13 cellular contexts compared by ENCODE assay signal in genomic region chr4:78691333-78691732, GRCh38.
DNase-seq lines count a peak whose midpoint lies in the region; ATAC-seq, FAIRE-seq and TF ChIP-seq lines count a peak whose summit lies in the region.
"Had no signal": no experiment of that assay in that cellular context is flagged by ENCODE, and none has a peak within 500 bp of the region (broad histone marks: within the 10 kb centered on the region; RNA-seq: fewer than 3 reads in every experiment).

No MANE protein-coding gene starts in this region.

- H3K9me3 Mint-ChIP-seq in activated B cell treated with CpG ODN at 0.5 μM for 24 hours: no peaks in the 10 kb centered on the region
- H3K9me3 Mint-ChIP-seq: activated T-cell treated with anti-CD3 and anti-CD28 coated beads, Interleukin-2, amount 50 U/mL, for 72 hours had no signal

- 96% methylated on average over 2 of the region's 2 CpGs for WGBS in esophagus muscularis mucosa

- H3K9me3 ChIP-seq in esophagus muscularis mucosa: no peaks in the 10 kb centered on the region
- H3K9me3 ChIP-seq: ascending aorta had no signal

- DNase-seq in GM12891 (ENCODE audit: insufficient read length, low spot score) (no peak), activated B cell treated with CpG ODN at 0.5 μM for 24 hours (no peak), myocyte (ENCODE audit: low read depth) (peak; percentile 68), DMS53 treated with DMSO at 0.1 percent for 48 hours (lab: John Stamatoyannopoulos, UW; ENCODE audit: unreplicated experiment) (no peak), esophagus muscularis mucosa (ENCODE audit: extremely low spot score) (no peak)
- DNase-seq: effector memory CD4-positive, alpha-beta T cell; NCI-H2029 treated with DMSO at 0.1 percent for 48 hours had no signal

- H3K27me3 ChIP-seq in esophagus muscularis mucosa: no peaks in the 10 kb centered on the region
- H3K27me3 ChIP-seq: ascending aorta had no signal

- H3K4me3 ChIP-seq in esophagus muscularis mucosa: no peak overlapping the region
- H3K4me3 ChIP-seq: ascending aorta, skin epidermis had no signal

- CTCF ChIA-PET in activated B cell treated with CpG ODN at 0.5 μM for 24 hours (lab: Charles Lee): interaction anchor here (0.7 kb wide), 1 partner anchor 87 kb away, joined by 3 read pairs; no protein-coding TSS in a partner anchor

- peak overlapping the region; percentile 44 for H3K4me3 Mint-ChIP-seq in activated B cell treated with CpG ODN at 0.5 μM for 24 hours
- H3K4me3 Mint-ChIP-seq: activated T-cell treated with anti-CD3 and anti-CD28 coated beads, Interleukin-2, amount 50 U/mL, for 72 hours had no signal

- TF ChIP-seq CTCF in activated B cell treated with CpG ODN at 0.5 μM for 24 hours (IDR thresholded peaks at IDR 0.05) (no peak), esophagus muscularis mucosa (IDR thresholded peaks at IDR 0.05) (no peak)

- H3K27me3 Mint-ChIP-seq in activated B cell treated with CpG ODN at 0.5 μM for 24 hours: no peaks in the 10 kb centered on the region

- POLR2A ChIA-PET in activated B cell treated with CpG ODN at 0.5 μM for 24 hours (lab: Charles Lee): interaction anchor here (1.2 kb wide), 1 partner anchor 17 kb away, joined by 4 read pairs; no protein-coding TSS in a partner anchor

- intact Hi-C loops in activated B cell treated with CpG ODN at 0.5 μM for 24 hours (cut with micrococcal nuclease) (loop anchor here (2.0 kb wide), 1 partner anchor 19 kb away; no protein-coding TSS in a partner anchor), esophagus muscularis mucosa (cut with DNase I) (no loop called here)

- H3K36me3 ChIP-seq in esophagus muscularis mucosa: no peaks in the 10 kb centered on the region
- H3K36me3 ChIP-seq: ascending aorta had no signal

- no peak for TF ChIP-seq EP300 in esophagus muscularis mucosa (IDR thresholded peaks at IDR 0.05)

- TF ChIP-seq POLR2A in GM12891 (IDR thresholded peaks at IDR 0.05; ENCODE audit: low read depth, low read length) (no peak), esophagus muscularis mucosa (IDR thresholded peaks at IDR 0.05; ENCODE audit: low read depth) (no peak)

- peaks cover 0 to 12% (median 0%) of the 10 kb centered on the region in 4 donors for H3K4me1 ChIP-seq in esophagus muscularis mucosa

- ATAC-seq in HG02885 (IDR thresholded peaks at IDR 0.05; ENCODE audit: poor library complexity, unreplicated experiment): peak; percentile 40
- peak; percentile 19 for ATAC-seq in activated B cell treated with CpG ODN at 0.5 μM for 24 hours (ENCODE audit: low read depth)
- no peak for ATAC-seq in HG03442 (IDR thresholded peaks at IDR 0.05; ENCODE audit: unreplicated experiment)
- no peak for ATAC-seq in GM21423 (IDR thresholded peaks at IDR 0.05; ENCODE audit: unreplicated experiment)

- peaks cover 23% of the 10 kb centered on the region for H3K4me1 Mint-ChIP-seq in activated B cell treated with CpG ODN at 0.5 μM for 24 hours

- peak; percentile 76 for FAIRE-seq in GM12891 (lab: Jason Lieb, UNC)

- no peak overlapping the region for H3K27ac ChIP-seq in esophagus muscularis mucosa (replicated peaks in 1 of 4)
- H3K27ac ChIP-seq: ascending aorta had no signal

- H3K36me3 Mint-ChIP-seq in activated B cell treated with CpG ODN at 0.5 μM for 24 hours (ENCODE audit: low read depth): no peaks in the 10 kb centered on the region

- H3K27ac Mint-ChIP-seq in activated B cell treated with CpG ODN at 0.5 μM for 24 hours: peak overlapping the region; percentile 63
- H3K27ac Mint-ChIP-seq: activated T-cell treated with anti-CD3 and anti-CD28 coated beads, Interleukin-2, amount 50 U/mL, for 72 hours had no signal

TF ChIP-seq in GM12891, 5 proteins besides CTCF, POLR2A, EP300 and RAD21:
- TF ChIP-seq POU2F2 (IDR thresholded peaks at IDR 0.05; ENCODE audit: low read depth, low read length) (no peak), POLR2AphosphoS5 (IDR thresholded peaks at IDR 0.05; ENCODE audit: low read depth, low read length) (no peak), PAX5 (IDR thresholded peaks at IDR 0.05; ENCODE audit: insufficient read depth, low read length, severe bottlenecking) (no peak), TAF1 (IDR thresholded peaks at IDR 0.05; ENCODE audit: low read depth, low read length) (no peak), SPI1 (IDR thresholded peaks at IDR 0.05; ENCODE audit: low read depth, low read length) (no peak)

Comparison
In these comparisons a context has a peak if more than half of its experiments do, and no peak if none do; other contexts are left out.
1. ATAC-seq: peak in HG02885 (single experiment) and activated B cell treated with CpG ODN at 0.5 μM for 24 hours (single experiment); none in HG03442 (single experiment) and GM21423 (single experiment).